In genomic region chr2:112583497-112584133, GRCh38 we compare ENCODE assay signal across 8 cellular contexts. TPM values are rescaled to one million over a fixed set of nuclear protein-coding genes. Genes with fewer than 3 reads are reported as not detected.
DNase-seq lines count a peak whose midpoint lies in the region; ATAC-seq and TF ChIP-seq lines count a peak whose summit lies in the region.

No MANE protein-coding gene starts in this region.

- H3K4me3 ChIP-seq in OCI-LY7 (ENCODE audit: low read depth, low read length, poor library complexity, severe bottlenecking): peak overlapping the region; percentile 75
- H3K4me3 ChIP-seq in lung: peak overlapping the region; percentile 64

- H2AFZ ChIP-seq in OCI-LY7 (ENCODE audit: low read length): peak overlapping the region; percentile 87

- no peak for TF ChIP-seq CTCF in OCI-LY7 (conservative IDR thresholded peaks at IDR 0.05; ENCODE audit: low read length)
- TF ChIP-seq CTCF in lung (IDR thresholded peaks at IDR 0.05; ENCODE audit: control extremely low read depth, extremely low read depth): no peak
- TF ChIP-seq CTCF in type B pancreatic cell (conservative IDR thresholded peaks at IDR 0.05): no peak

- H3K4me1 ChIP-seq in OCI-LY7 (ENCODE audit: insufficient read depth, low read length, poor library complexity, severe bottlenecking) (peaks cover 27% of the 10 kb centered on the region), lung (ENCODE audit: control insufficient read depth in 2 of 2, insufficient read depth in 2 of 2, low read length in 2 of 2) (peaks cover 10 to 11% of the 10 kb centered on the region in 2 donors)

- peaks cover 8% of the 10 kb centered on the region; the same call in 1 of the 2 replicates for H3K79me2 ChIP-seq in OCI-LY7 (ENCODE audit: insufficient read depth, low read depth, low read length)

- POLR2A ChIA-PET in OCI-LY7 (lab: Charles Lee): interaction anchor here (0.6 to 1.0 kb wide), 3 partner anchors 43 to 529 kb away, joined by 3 to 4 read pairs (median 3); no protein-coding TSS in a partner anchor

- no peak for ATAC-seq in central memory CD8-positive, alpha-beta T cell (replicated peaks; ENCODE audit: extremely low read depth, poor library complexity, severe bottlenecking)
- peak; percentile 1 for ATAC-seq in lung (ENCODE audit: insufficient read depth, low FRiP score)
- no peak for ATAC-seq in HG03095 (IDR thresholded peaks at IDR 0.05; ENCODE audit: unreplicated experiment)

- H3K36me3 ChIP-seq in OCI-LY7 (ENCODE audit: insufficient read depth, low read length) (peaks cover 5% of the 10 kb centered on the region; the same call in 1 of the 2 replicates), lung (ENCODE audit: control insufficient read depth in 2 of 2, insufficient read depth in 2 of 2, low read length in 2 of 2) (peaks cover 0 to 13% of the 10 kb centered on the region in 2 donors)

- BruUV-seq in OCI-LY7 (replicated peaks; lab: Mats Ljungman, UMichigan): TSS peak; percentile 91

- H4K20me1 ChIP-seq in OCI-LY7 (ENCODE audit: insufficient read depth, low read length): no peaks in the 10 kb centered on the region

- peaks cover 36% of the 10 kb centered on the region for H3K4me1 Mint-ChIP-seq in central memory CD8-positive, alpha-beta T cell
- peaks cover 14% of the 10 kb centered on the region for H3K4me1 Mint-ChIP-seq in type B pancreatic cell (ENCODE audit: unreplicated experiment)

- H3K4me2 ChIP-seq in OCI-LY7 (ENCODE audit: low read length): peak overlapping the region; percentile 91

- CTCF ChIA-PET in OCI-LY7 (lab: Charles Lee; ENCODE audit: unreplicated experiment): interaction anchor here (1.4 kb wide), 1 partner anchor 9 kb away, joined by 5 read pairs; no protein-coding TSS in a partner anchor

- no peaks in the 10 kb centered on the region for H3K9me3 ChIP-seq in OCI-LY7 (ENCODE audit: low read length)
- no peaks in the 10 kb centered on the region for H3K9me3 ChIP-seq in lung (ENCODE audit: control insufficient read depth in 2 of 2, insufficient read depth in 1 of 2, low read length in 1 of 2)

- H3K4me3 Mint-ChIP-seq in central memory CD8-positive, alpha-beta T cell: peak overlapping the region; percentile 92
- H3K4me3 Mint-ChIP-seq in type B pancreatic cell: peak overlapping the region; percentile 90

- no peaks in the 10 kb centered on the region for H3K9me3 Mint-ChIP-seq in central memory CD8-positive, alpha-beta T cell
- no peaks in the 10 kb centered on the region for H3K9me3 Mint-ChIP-seq in type B pancreatic cell

- peak overlapping the region; percentile 76 for H3K27ac ChIP-seq in OCI-LY7 (ENCODE audit: low read depth, low read length, poor library complexity, severe bottlenecking)
- peak overlapping the region; percentile 91 to 98 for H3K27ac ChIP-seq in lung (ENCODE audit: low read depth in 1 of 2, low read length in 1 of 2)

- no peaks in the 10 kb centered on the region for H3K9me2 ChIP-seq in OCI-LY7 (ENCODE audit: insufficient read depth, low read length)

- H3K27ac Mint-ChIP-seq in central memory CD8-positive, alpha-beta T cell (ENCODE audit: low read depth): peak overlapping the region; percentile 99
- H3K27ac Mint-ChIP-seq in type B pancreatic cell: peak overlapping the region; percentile 100

- intact Hi-C loops in OCI-LY7 (cut with micrococcal nuclease; ENCODE audit: unreplicated experiment): loop anchor here (1.0 to 5.0 kb wide), 4 partner anchors 41 to 529 kb away; partner anchors contain the start of genes POLR1B, TMEM87B and ZC3H8

- no peaks in the 10 kb centered on the region for H3K27me3 ChIP-seq in lung (ENCODE audit: control insufficient read depth, insufficient read depth)

- DNase-seq in NCI-H1694 treated with DMSO at 0.1 percent for 48 hours (lab: John Stamatoyannopoulos, UW) (peak; percentile 29), NCI-H1694 (lab: John Stamatoyannopoulos, UW) (no peak), OCI-LY7 (ENCODE audit: low spot score) (no peak), lung (ENCODE audit: low spot score) (peak; percentile 41), type B pancreatic cell (ENCODE audit: extremely low spot score, unreplicated experiment) (no peak), NCI-H446 (lab: John Stamatoyannopoulos, UW) (no peak)
- DNase-seq in central memory CD8-positive, alpha-beta T cell (ENCODE audit: low spot score in 2 of 2): no peak

- peaks cover 22% of the 10 kb centered on the region for H3K36me3 Mint-ChIP-seq in central memory CD8-positive, alpha-beta T cell (ENCODE audit: insufficient read depth)
- peaks cover 8% of the 10 kb centered on the region for H3K36me3 Mint-ChIP-seq in type B pancreatic cell

- no peaks in the 10 kb centered on the region for H3K27me3 Mint-ChIP-seq in central memory CD8-positive, alpha-beta T cell
- no peaks in the 10 kb centered on the region for H3K27me3 Mint-ChIP-seq in type B pancreatic cell

- WGBS in lung, 2 donors: 50 to 51% methylated on average over 19 of the region's 19 CpGs

RNA-seq across cellular contexts. Expression of gene CHCHD5, which starts 0.8 kb away (rescaled TPM):
- 22.3 and 22.5 TPM in 2 replicates for total RNA-seq in OCI-LY7 (2014; rRNA removed; shearing (Covaris generic))
- total RNA-seq in OCI-LY7 (2022) (36.0 and 37.3 TPM in 2 replicates), lung (10 to 100 TPM in 1 of 2 donors, 1 to 10 TPM in 1; 3.0 to 46.6 TPM), type B pancreatic cell (ENCODE audit: low replicate concordance) (25.6 and 33.5 TPM in 2 replicates)
- 10 to 100 TPM; 43.4 to 45.5 TPM for polyA plus RNA-seq in lung

RNA-seq across cellular contexts. Expression of gene POLR1B, which starts 41.4 kb away (rescaled TPM):
- total RNA-seq in OCI-LY7 (2014; rRNA removed; shearing (Covaris generic)): 28.0 and 30.5 TPM in 2 replicates
- total RNA-seq in OCI-LY7 (2022): 44.7 and 45.1 TPM in 2 replicates
- total RNA-seq in lung: 10 to 100 TPM; 20.9 to 26.4 TPM
- 1 to 10 TPM; 4.9 to 9.4 TPM for polyA plus RNA-seq in lung
- total RNA-seq in type B pancreatic cell (ENCODE audit: low replicate concordance): 29.3 and 39.9 TPM in 2 replicates

Comparison
In these comparisons a context has a peak if more than half of its experiments do, and no peak if none do; other contexts are left out.
1. DNase-seq: peak in NCI-H1694 treated with DMSO at 0.1 percent for 48 hours (single experiment) and lung (single experiment); none in NCI-H1694 (single experiment), OCI-LY7 (single experiment), central memory CD8-positive, alpha-beta T cell (0 of 2), type B pancreatic cell (single experiment) and NCI-H446 (0 of 2).